ENCODE assay signal across 8 cellular contexts in the genomic region with DNA sequence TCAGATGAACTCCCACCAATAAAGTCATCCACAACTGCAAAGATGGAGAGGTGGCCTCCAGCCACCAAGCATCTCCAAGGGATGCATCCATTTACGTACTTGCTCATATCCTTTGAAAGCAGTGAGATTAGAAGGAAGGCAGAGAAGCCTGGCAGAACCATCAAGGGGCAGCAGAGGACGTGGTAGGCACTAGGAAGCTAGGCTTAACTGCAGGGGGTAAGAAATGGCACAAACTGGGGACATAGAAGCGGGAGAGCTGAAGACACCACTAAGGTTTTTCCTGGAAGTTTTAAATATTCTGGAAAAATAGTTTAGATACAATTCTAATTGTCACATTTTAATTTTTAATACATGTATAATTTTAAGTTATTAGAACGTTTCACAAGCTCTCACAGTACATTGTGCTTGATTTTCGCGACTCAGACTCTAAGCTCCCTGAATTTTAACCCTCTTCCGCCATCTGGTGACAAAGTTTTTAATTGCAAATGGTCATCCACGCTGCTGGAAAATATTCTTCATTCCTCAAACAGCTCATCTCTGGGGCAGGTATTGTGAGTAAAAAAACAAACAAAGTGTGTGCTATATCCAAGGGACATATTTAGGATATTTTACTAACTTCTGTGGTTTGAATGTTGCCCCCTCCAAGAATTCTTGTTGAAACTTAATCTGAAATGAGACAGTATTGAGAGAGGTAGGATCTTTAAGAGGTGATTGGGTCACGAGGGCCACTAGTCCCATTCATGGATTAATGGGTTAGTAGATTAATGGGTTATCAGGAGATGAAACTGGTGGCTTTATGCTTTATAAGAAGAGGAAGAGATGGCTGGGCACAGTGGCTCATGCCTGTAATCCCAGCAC. TPM values are rescaled to one million over a fixed set of nuclear protein-coding genes. Genes with fewer than 3 reads are reported as not detected.
A peak's percentile ranks its signal among the peaks of the same experiment; 100 is the strongest.
DNase-seq lines count a peak whose midpoint lies in the region; ATAC-seq and TF ChIP-seq lines count a peak whose summit lies in the region.

No MANE protein-coding gene starts in this region.

- H3K27ac ChIP-seq in transverse colon, result no peak overlapping the region

- H3K9me3 ChIP-seq in transverse colon, result no peaks in the 10 kb centered on the region

- no peaks in the 10 kb centered on the region for H3K9me3 Mint-ChIP-seq in activated CD4-positive, alpha-beta T cell treated with anti-CD3 and anti-CD28 coated beads, Interleukin-2, amount 10 ng/mL, durations not matched to agents 24 days and 14 days
- no peaks in the 10 kb centered on the region for H3K9me3 Mint-ChIP-seq in endothelial cell (ENCODE audit: unreplicated experiment)

- no peak for TF ChIP-seq POLR2A in transverse colon (IDR thresholded peaks at IDR 0.05)

- H3K36me3 ChIP-seq in transverse colon, result no peaks in the 10 kb centered on the region

- WGBS in transverse colon (ENCODE audit: low coverage in 1 of 2), 2 donors, result 27 to 32% methylated on average over 7 to 9 of the region's 9 CpGs

- H3K27me3 Mint-ChIP-seq in activated CD4-positive, alpha-beta T cell treated with anti-CD3 and anti-CD28 coated beads, Interleukin-2, amount 10 ng/mL, durations not matched to agents 24 days and 14 days, result no peaks in the 10 kb centered on the region
- peaks cover 7% of the 10 kb centered on the region for H3K27me3 Mint-ChIP-seq in endothelial cell (ENCODE audit: unreplicated experiment)

- in situ Hi-C loops in transverse colon (cut with MboI; ENCODE audit: low pct_ligation_motif_present in 1 of 4, low pct_unique_long_range_greater_than_20kb in 1 of 4, low sequenced_read_pairs in 3 of 4), result loop anchor here in 2 of 4 donors (10.0 kb wide), 2 partner anchors 109 to 129 kb away; partner anchors contain the start of gene EPG5 (in 1 of the 2)

- no peak overlapping the region for H3K4me3 ChIP-seq in transverse colon

- no peak for ATAC-seq in GM21447 (IDR thresholded peaks at IDR 0.05; ENCODE audit: unreplicated experiment)

- DNase-seq in COLO829 (ENCODE audit: low spot score), result peak; percentile 31
- DNase-seq in H4 (ENCODE audit: low spot score), result peak; percentile 38
- peak; percentile 15 to 65 for DNase-seq in NCI-H446 (lab: John Stamatoyannopoulos, UW)
- DNase-seq in activated CD4-positive, alpha-beta T cell treated with anti-CD3 and anti-CD28 coated beads, Interleukin-2, amount 10 ng/mL, durations not matched to agents 24 days and 14 days, result peak; percentile 91
- DNase-seq in endothelial cell (ENCODE audit: low spot score), result peak; percentile 68
- DNase-seq in middle frontal gyrus (ENCODE audit: extremely low spot score, low spot score), result peak; percentile 71
- DNase-seq in transverse colon, result peak; percentile 39

- H3K4me1 Mint-ChIP-seq in activated CD4-positive, alpha-beta T cell treated with anti-CD3 and anti-CD28 coated beads, Interleukin-2, amount 10 ng/mL, durations not matched to agents 24 days and 14 days, result peaks cover 31% of the 10 kb centered on the region
- peaks cover 4% of the 10 kb centered on the region for H3K4me1 Mint-ChIP-seq in endothelial cell (ENCODE audit: unreplicated experiment)

- no peak for TF ChIP-seq EP300 in transverse colon (IDR thresholded peaks at IDR 0.05; ENCODE audit: low read depth)

- peaks cover 7 to 23% (median 17%) of the 10 kb centered on the region in 4 donors for H3K4me1 ChIP-seq in transverse colon

- H3K4me3 Mint-ChIP-seq in activated CD4-positive, alpha-beta T cell treated with anti-CD3 and anti-CD28 coated beads, Interleukin-2, amount 10 ng/mL, durations not matched to agents 24 days and 14 days, result no peak overlapping the region
- no peak overlapping the region for H3K4me3 Mint-ChIP-seq in endothelial cell (ENCODE audit: unreplicated experiment)

- TF ChIP-seq CTCF in endothelial cell (IDR thresholded peaks at IDR 0.05; ENCODE audit: unreplicated experiment) (peak; percentile 82), transverse colon (IDR thresholded peaks at IDR 0.05) (peak; percentile 58 to 67 (median 60))

- no peaks in the 10 kb centered on the region for H3K27me3 ChIP-seq in transverse colon

- H3K27ac Mint-ChIP-seq in activated CD4-positive, alpha-beta T cell treated with anti-CD3 and anti-CD28 coated beads, Interleukin-2, amount 10 ng/mL, durations not matched to agents 24 days and 14 days, result no peak overlapping the region
- no peak overlapping the region for H3K27ac Mint-ChIP-seq in endothelial cell (ENCODE audit: unreplicated experiment)

- peaks cover 11% of the 10 kb centered on the region for H3K36me3 Mint-ChIP-seq in activated CD4-positive, alpha-beta T cell treated with anti-CD3 and anti-CD28 coated beads, Interleukin-2, amount 10 ng/mL, durations not matched to agents 24 days and 14 days (ENCODE audit: low read depth)
- no peaks in the 10 kb centered on the region for H3K36me3 Mint-ChIP-seq in endothelial cell (ENCODE audit: low read depth, unreplicated experiment)

- intact Hi-C loops in activated CD4-positive, alpha-beta T cell treated with anti-CD3 and anti-CD28 coated beads, Interleukin-2, amount 10 ng/mL, durations not matched to agents 24 days and 14 days (cut with micrococcal nuclease), result loop anchor here (1.0 to 5.0 kb wide), 9 partner anchors 46 to 408 kb away; partner anchors contain the start of gene EPG5
- intact Hi-C loops in transverse colon (cut with DNase I; ENCODE audit: low total_unique reads), result no loop called here

RNA-seq across cellular contexts. Expression of gene PSTPIP2, which starts 1.6 kb away (rescaled TPM):
- total RNA-seq in H4 (2014; rRNA removed; shearing (Covaris generic)), result 0.08 TPM in 1 of 2 replicates, not detected in the other
- 27.5 and 29.2 TPM in 2 replicates for total RNA-seq in activated CD4-positive, alpha-beta T cell treated with anti-CD3 and anti-CD28 coated beads, Interleukin-2, amount 10 ng/mL, durations not matched to agents 24 days and 14 days
- total RNA-seq in endothelial cell (ENCODE audit: unreplicated experiment) (7.8 TPM), transverse colon (10 to 100 TPM in 2 of 4 donors, 1 to 10 TPM in 2; 2.6 to 21.9 (median 8.7) TPM)

RNA-seq across cellular contexts. Expression of gene ATP5F1A, which starts 24.4 kb away (rescaled TPM):
- 836 and 860 TPM in 2 replicates for total RNA-seq in H4 (2014; rRNA removed; shearing (Covaris generic))
- total RNA-seq in activated CD4-positive, alpha-beta T cell treated with anti-CD3 and anti-CD28 coated beads, Interleukin-2, amount 10 ng/mL, durations not matched to agents 24 days and 14 days, result 440 and 443 TPM in 2 replicates
- total RNA-seq in endothelial cell (ENCODE audit: unreplicated experiment) (457 TPM), transverse colon (100 to 1,000 TPM; 284 to 811 (median 475) TPM)

RNA-seq across cellular contexts. Expression of gene HAUS1, which starts 30.5 kb away (rescaled TPM):
- 129 and 133 TPM in 2 replicates for total RNA-seq in H4 (2014; rRNA removed; shearing (Covaris generic))
- total RNA-seq in activated CD4-positive, alpha-beta T cell treated with anti-CD3 and anti-CD28 coated beads, Interleukin-2, amount 10 ng/mL, durations not matched to agents 24 days and 14 days, result 49.5 and 49.6 TPM in 2 replicates
- 44.9 TPM for total RNA-seq in endothelial cell (ENCODE audit: unreplicated experiment)
- total RNA-seq in transverse colon, result 10 to 100 TPM in 2 of 4 donors, 1 to 10 TPM in 1, not detected in 1; 1.6 to 33.5 (median 19.8) TPM

Comparison
In these comparisons a context has a peak if more than half of its experiments do, and no peak if none do; other contexts are left out.
1. DNase-seq: peak in every context shown above with its lines; median percentile 91 in activated CD4-positive, alpha-beta T cell treated with anti-CD3 and anti-CD28 coated beads, Interleukin-2, amount 10 ng/mL, durations not matched to agents 24 days and 14 days; 71 in middle frontal gyrus; 68 in endothelial cell; 40 in NCI-H446; 39 in transverse colon; 38 in H4; 31 in COLO829.